In the genomic region with DNA sequence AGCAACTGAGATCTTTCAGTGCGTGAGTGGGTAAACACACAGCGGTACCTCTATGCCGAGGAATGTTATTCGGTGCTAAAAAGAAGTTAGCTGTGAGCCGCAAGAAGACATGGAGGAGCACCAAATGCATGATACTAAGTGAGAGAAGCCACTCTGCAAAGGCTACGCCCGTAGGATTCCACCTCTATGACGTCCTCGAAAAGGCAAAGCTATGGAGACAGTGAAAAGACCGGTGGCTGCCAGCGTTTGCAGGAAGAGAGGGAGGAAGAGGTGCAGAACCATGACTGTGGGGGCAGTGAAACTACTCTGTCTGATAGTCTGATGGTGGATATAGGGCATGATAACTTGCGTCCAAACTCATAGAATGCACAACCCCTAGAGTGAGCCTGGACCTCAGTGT, we compare ENCODE assay signal across 27 cellular contexts. TPM values are rescaled to one million over a fixed set of nuclear protein-coding genes. Genes with fewer than 3 reads are reported as not detected.
DNase-seq lines count a peak whose midpoint lies in the region; ATAC-seq lines count a peak whose summit lies in the region.
"Had no signal": no experiment of that assay in that cellular context is flagged by ENCODE, and none has a peak within 500 bp of the region (broad histone marks: within the 10 kb centered on the region; RNA-seq: fewer than 3 reads in every experiment).

No MANE protein-coding gene starts in this region.

- H3K4me3 ChIP-seq in BLaER1 (no peak overlapping the region), SJCRH30 (no peak overlapping the region), trophoblast cell (ENCODE audit: low read depth, low read length) (no peak overlapping the region)
- H3K4me3 ChIP-seq: A549, GM12878 had no signal

- no peaks in the 10 kb centered on the region for H3K79me1 ChIP-seq in trophoblast cell (ENCODE audit: low read length)

- H3K18ac ChIP-seq in trophoblast cell (ENCODE audit: low read length) = no peak overlapping the region

- no peak overlapping the region for H3K14ac ChIP-seq in trophoblast cell (ENCODE audit: low read length)

- H3K9me3 ChIP-seq in BLaER1 = no peaks in the 10 kb centered on the region
- H3K9me3 ChIP-seq in SJCRH30 (replicated peaks) = no peaks in the 10 kb centered on the region
- peaks cover 10% of the 10 kb centered on the region for H3K9me3 ChIP-seq in trophoblast cell (ENCODE audit: insufficient read depth, low read depth, low read length)
- H3K9me3 ChIP-seq: A549, BE2C had no signal

- H3K4me2 ChIP-seq in BLaER1 (peak overlapping the region; percentile 85), trophoblast cell (ENCODE audit: low read length) (no peak overlapping the region)
- H3K4me2 ChIP-seq: A549 had no signal

- no peak for ATAC-seq in GM21737 (IDR thresholded peaks at IDR 0.05; ENCODE audit: unreplicated experiment)
- ATAC-seq: A549, GM12878 had no signal

- peaks cover 41% of the 10 kb centered on the region for H3K4me1 ChIP-seq in BLaER1
- H3K4me1 ChIP-seq in SJCRH30 = peaks cover 15% of the 10 kb centered on the region
- no peaks in the 10 kb centered on the region for H3K4me1 ChIP-seq in trophoblast cell (ENCODE audit: control insufficient read depth in 1 of 2, insufficient read depth in 2 of 2, low read length in 2 of 2)
- H3K4me1 ChIP-seq: A549, BE2C had no signal

- no peak overlapping the region for H2AK5ac ChIP-seq in trophoblast cell (ENCODE audit: low read length)

- H2BK12ac ChIP-seq in trophoblast cell (ENCODE audit: low read length) = no peak overlapping the region

- H4K91ac ChIP-seq in trophoblast cell (ENCODE audit: low read depth, low read length) = no peak overlapping the region

- DNase-seq in SJCRH30 (no peak), inferior parietal cortex (ENCODE audit: extremely low spot score) (peak; percentile 3), trophoblast cell (peak; percentile 30 to 76), AG08396 (ENCODE audit: low spot score) (no peak), activated T-cell treated with anti-CD3 and anti-CD28 coated beads for 4 hours (no peak)
- DNase-seq: BE2C; C1 segment of cervical spinal cord; CD4-positive, alpha-beta memory T cell; CD4-positive, CD25-positive, alpha-beta regulatory T cell; CD8-positive, alpha-beta memory T cell; COR-L47; DMS 273 treated with DMSO at 0.1 percent for 48 hours; DMS153; DMS53; DMS79; DND-41; EL; GDM1 had no signal

- H3K4ac ChIP-seq in trophoblast cell (ENCODE audit: low read depth, low read length) = no peak overlapping the region

- no peak overlapping the region for H2BK5ac ChIP-seq in trophoblast cell (ENCODE audit: low read depth, low read length, poor library complexity)

- no peak overlapping the region for H2AFZ ChIP-seq in trophoblast cell (ENCODE audit: insufficient read depth, low read length, poor library complexity)

- no peak overlapping the region for H2BK120ac ChIP-seq in trophoblast cell (ENCODE audit: insufficient read depth, low read length, poor library complexity)

- H3K36me3 ChIP-seq in BLaER1 (no peaks in the 10 kb centered on the region), SJCRH30 (no peaks in the 10 kb centered on the region), trophoblast cell (ENCODE audit: control insufficient read depth in 1 of 2, insufficient read depth in 2 of 2, low read length in 2 of 2) (no peaks in the 10 kb centered on the region)
- H3K36me3 ChIP-seq: BE2C had no signal

- H4K12ac ChIP-seq in trophoblast cell (ENCODE audit: low read depth, low read length) = no peak overlapping the region

- no peaks in the 10 kb centered on the region for H4K20me1 ChIP-seq in BLaER1

- no peaks in the 10 kb centered on the region for H3K79me2 ChIP-seq in trophoblast cell (ENCODE audit: control insufficient read depth, insufficient read depth, low read length, poor library complexity)

- no peak overlapping the region for H3K9ac ChIP-seq in BLaER1
- no peak overlapping the region for H3K9ac ChIP-seq in trophoblast cell (ENCODE audit: low read length)

- H3K27ac ChIP-seq in BLaER1 (no peak overlapping the region), SJCRH30 (peak overlapping the region; percentile 88; the same call in 1 of the 2 replicates), trophoblast cell (ENCODE audit: low read depth, low read length) (no peak overlapping the region)
- H3K27ac ChIP-seq: 22Rv1, A549 had no signal

- WGBS in trophoblast cell (ENCODE audit: extremely low coverage, insufficient coverage, insufficient read length) = no CpG with 5 or more reads among the region's 12 CpGs

- no peak overlapping the region for H3K23ac ChIP-seq in trophoblast cell (ENCODE audit: low read length)

- no peak overlapping the region for H4K8ac ChIP-seq in trophoblast cell (ENCODE audit: low read depth, low read length)

- H3K27me3 ChIP-seq in BLaER1 (no peaks in the 10 kb centered on the region), SJCRH30 (no peaks in the 10 kb centered on the region), trophoblast cell (ENCODE audit: insufficient read depth, low read length) (no peaks in the 10 kb centered on the region)
- H3K27me3 ChIP-seq: BE2C had no signal

RNA-seq across cellular contexts. Expression of a gene that starts 28.7 kb away (rescaled TPM):
- total RNA-seq in SJCRH30 (2014; rRNA removed; shearing (Covaris generic)) = 513 and 574 TPM in 2 replicates
- 1,002 and 1,117 TPM in 2 replicates for polyA plus RNA-seq in trophoblast cell (2013)
- total RNA-seq: CD4-positive, alpha-beta memory T cell; G401 had no signal
- polyA plus RNA-seq: CD14-positive monocyte; CD4-positive, alpha-beta memory T cell; CD4-positive, CD25-positive, alpha-beta regulatory T cell; CD8-positive, alpha-beta memory T cell; GM12878 had no signal

RNA-seq across cellular contexts. Expression of a gene that starts 50.5 kb away (rescaled TPM):
- total RNA-seq in SJCRH30 (2014; rRNA removed; shearing (Covaris generic)) = not detected in 2 replicates
- polyA plus RNA-seq in trophoblast cell (2013) = not detected in 2 replicates
- total RNA-seq: A172; CD4-positive, alpha-beta memory T cell; CD4-positive, CD25-positive, alpha-beta regulatory T cell; CD8-positive, alpha-beta memory T cell; Daoy; G401; GM12878 had no signal
- polyA plus RNA-seq: A549; CD14-positive monocyte; CD4-positive, alpha-beta memory T cell; CD4-positive, CD25-positive, alpha-beta regulatory T cell; CD8-positive, alpha-beta memory T cell; GM12878 had no signal

Comparison
In these comparisons a context has a peak if more than half of its experiments do, and no peak if none do; other contexts are left out.
1. DNase-seq: peak in inferior parietal cortex (single experiment) and trophoblast cell (2 of 2); none in SJCRH30 (0 of 2), AG08396 (single experiment) and activated T-cell treated with anti-CD3 and anti-CD28 coated beads for 4 hours (single experiment).